ENCODE assay signal across 19 cellular contexts in genomic region chr5:106739127-106739526, GRCh38.
DNase-seq lines count a peak whose midpoint lies in the region; ATAC-seq, FAIRE-seq and TF ChIP-seq lines count a peak whose summit lies in the region.
"Had no signal": no experiment of that assay in that cellular context is flagged by ENCODE, and none has a peak within 500 bp of the region (broad histone marks: within the 10 kb centered on the region; RNA-seq: fewer than 3 reads in every experiment).

No MANE protein-coding gene starts in this region.

- CTCF ChIA-PET in A549 (lab: Yijun Ruan, JAX), result no interaction called here

- H3K36me3 ChIP-seq in gastrocnemius medialis, result no peaks in the 10 kb centered on the region

- no peaks in the 10 kb centered on the region for H3K27me3 ChIP-seq in gastrocnemius medialis

- DNase-seq in A549 (ENCODE audit: low read depth in 1 of 2, low spot score in 1 of 2) (no peak), RCC 7860 (ENCODE audit: low spot score) (no peak), frontal cortex (ENCODE audit: low spot score in 2 of 2) (no peak), gastrocnemius medialis (no peak), NCI-H128 (lab: John Stamatoyannopoulos, UW; ENCODE audit: unreplicated experiment) (no peak)
- DNase-seq in activated CD4-positive, CD25-positive, alpha-beta regulatory T cell (lab: John Stamatoyannopoulos, UW), result no peak
- DNase-seq: AML-193; Caco-2; CD4-positive, alpha-beta T cell; GDM1; HFFc6 had no signal

- TF ChIP-seq POLR2A in A549 (IDR thresholded peaks at IDR 0.05; ENCODE audit: low read length), result no peak
- TF ChIP-seq POLR2A in gastrocnemius medialis (IDR thresholded peaks at IDR 0.05), result no peak

- TF ChIP-seq CTCF in A549 (IDR thresholded peaks at IDR 0.05) (no peak), gastrocnemius medialis (IDR thresholded peaks at IDR 0.05 in 4 of 5, conservative IDR thresholded peaks at IDR 0.05 in 1 of 5) (no peak)

- FAIRE-seq in A549 (lab: Jason Lieb, UNC), result no peak
- peak; percentile 29 for FAIRE-seq in RCC 7860 (lab: Jason Lieb, UNC)
- FAIRE-seq in frontal cortex (lab: Jason Lieb, UNC), result peak; percentile 61
- FAIRE-seq: D721Med, GM12892, GM18507, H54, HTR-8/SVneo had no signal

- H3K9me3 ChIP-seq in A549 (peaks cover 7% of the 10 kb centered on the region; the same call in 1 of the 3 replicates), gastrocnemius medialis (no peaks in the 10 kb centered on the region)
- H3K9me3 ChIP-seq: Caco-2 had no signal

- H3K4me3 ChIP-seq in A549, result no peak overlapping the region
- H3K4me3 ChIP-seq in gastrocnemius medialis, result no peak overlapping the region
- H3K4me3 ChIP-seq: GM23338 had no signal

- TF ChIP-seq EP300 in A549 (IDR thresholded peaks at IDR 0.05), result no peak

- intact Hi-C loops in gastrocnemius medialis (cut with DNase I; ENCODE audit: low total_unique reads), result no loop called here

- no peak for TF ChIP-seq RAD21 in A549 (conservative IDR thresholded peaks at IDR 0.05 in 1 of 2, IDR thresholded peaks at IDR 0.05 in 1 of 2)

- 46% methylated on average over 2 of the region's 2 CpGs for WGBS in A549 (ENCODE audit: missing lambda C conversion rate)

- H3K4me1 ChIP-seq in A549 (no peaks in the 10 kb centered on the region), gastrocnemius medialis (no peaks in the 10 kb centered on the region)
- H3K4me1 ChIP-seq: Caco-2 had no signal

- no peak overlapping the region for H3K4me2 ChIP-seq in A549
- H3K4me2 ChIP-seq: GM23338 had no signal

- POLR2A ChIA-PET in A549 (lab: Yijun Ruan, JAX), result no interaction called here

- no peak overlapping the region for H3K27ac ChIP-seq in A549
- H3K27ac ChIP-seq in gastrocnemius medialis, result no peak overlapping the region
- H3K27ac ChIP-seq: C4-2B had no signal

- ATAC-seq in A549, result no peak
- ATAC-seq in gastrocnemius medialis, result no peak
- ATAC-seq: GM23338, HCT116 had no signal

- in situ Hi-C loops in gastrocnemius medialis (cut with MboI; ENCODE audit: low sequenced_read_pairs in 4 of 4), result no loop called here

TF ChIP-seq in A549, 52 proteins besides CTCF, POLR2A, EP300 and RAD21:
- TF ChIP-seq TP53 (CRISPR knock-in tag; IDR thresholded peaks at IDR 0.05) (no peak), MAFK (IDR thresholded peaks at IDR 0.05; ENCODE audit: partially characterized antibody) (peak; percentile 70)
TF ChIP-seq in A549: peak in this region for 1.
